16 cellular contexts compared by ENCODE assay signal in the genomic region with DNA sequence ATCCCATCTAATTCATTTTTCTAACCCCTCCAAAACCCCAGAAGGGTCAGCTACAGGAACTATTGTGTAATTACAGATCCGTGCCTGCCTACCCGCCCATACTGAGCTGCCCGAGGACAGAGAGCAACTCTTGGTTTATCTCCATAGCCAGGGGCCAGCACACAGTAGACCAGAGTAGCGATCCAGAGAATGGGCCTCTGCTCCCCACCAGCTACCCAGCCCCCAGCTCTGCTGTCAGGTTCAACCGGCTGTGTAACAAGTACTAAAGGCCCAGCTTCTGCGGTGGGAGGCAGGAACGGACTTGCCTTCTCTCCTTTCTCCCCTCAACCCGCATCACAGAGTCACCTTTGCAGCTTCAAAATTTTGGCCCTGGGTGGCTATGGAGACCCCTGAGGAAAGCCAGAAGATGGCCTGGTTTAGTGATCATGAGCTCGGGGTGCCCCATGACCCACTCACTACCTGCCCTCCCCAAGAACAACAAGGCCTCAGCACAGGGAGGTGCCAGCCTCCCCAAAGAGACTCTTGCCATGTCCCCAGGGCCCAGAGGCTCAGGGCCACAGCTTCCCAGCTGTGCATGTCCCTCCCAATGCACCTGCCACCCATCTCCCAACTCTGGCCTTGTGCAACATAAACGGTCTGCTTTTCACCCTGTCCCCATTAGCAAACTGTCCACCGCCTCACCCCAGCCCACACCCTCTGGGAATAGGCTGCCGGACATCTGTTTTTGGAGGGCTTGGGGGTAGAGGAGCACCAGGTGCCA. TPM values are rescaled to one million over a fixed set of nuclear protein-coding genes. Genes with fewer than 3 reads are reported as not detected.
DNase-seq lines count a peak whose midpoint lies in the region; ATAC-seq and TF ChIP-seq lines count a peak whose summit lies in the region.
"Had no signal": no experiment of that assay in that cellular context is flagged by ENCODE, and none has a peak within 500 bp of the region (broad histone marks: within the 10 kb centered on the region; RNA-seq: fewer than 3 reads in every experiment).

No MANE protein-coding gene starts in this region.

- WGBS in aorta, 2 donors: 73 to 77% methylated on average over 12 of the region's 12 CpGs

- H3K27me3 Mint-ChIP-seq in natural killer cell treated with Interleukin-12 subunit alpha and Interleukin-12 subunit beta and Interleukin-15 and Interleukin-18, amount 100 ng/mL, for 72 hours: no peaks in the 10 kb centered on the region
- no peaks in the 10 kb centered on the region for H3K27me3 Mint-ChIP-seq in effector memory CD8-positive, alpha-beta T cell

- H3K27ac ChIP-seq in left ventricle myocardium inferior (replicated peaks) (peak overlapping the region; percentile 16), cingulate gyrus (ENCODE audit: low read depth, low read length) (peak overlapping the region; percentile 76), aorta (ENCODE audit: low read depth in 1 of 2, low read length in 2 of 2) (no peak overlapping the region)
- H3K27ac ChIP-seq: vagina had no signal

- TF ChIP-seq CTCF in left ventricle myocardium inferior (IDR thresholded peaks at IDR 0.05; ENCODE audit: borderline replicate concordance): no peak

- ATAC-seq in left cardiac atrium (no peak), aorta (ENCODE audit: low FRiP score) (no peak), left colon (no peak), GM21528 (IDR thresholded peaks at IDR 0.05; ENCODE audit: low FRiP score, unreplicated experiment) (no peak)
- no peak for ATAC-seq in natural killer cell treated with Interleukin-12 subunit alpha and Interleukin-12 subunit beta and Interleukin-15 and Interleukin-18, amount 100 ng/mL, for 72 hours
- no peak for ATAC-seq in effector memory CD8-positive, alpha-beta T cell (replicated peaks)
- ATAC-seq: heart left ventricle had no signal

- no peaks in the 10 kb centered on the region for H3K9me3 Mint-ChIP-seq in natural killer cell treated with Interleukin-12 subunit alpha and Interleukin-12 subunit beta and Interleukin-15 and Interleukin-18, amount 100 ng/mL, for 72 hours
- H3K9me3 Mint-ChIP-seq in effector memory CD8-positive, alpha-beta T cell: no peaks in the 10 kb centered on the region

- peaks cover 19% of the 10 kb centered on the region for H3K36me3 Mint-ChIP-seq in natural killer cell treated with Interleukin-12 subunit alpha and Interleukin-12 subunit beta and Interleukin-15 and Interleukin-18, amount 100 ng/mL, for 72 hours
- H3K36me3 Mint-ChIP-seq in effector memory CD8-positive, alpha-beta T cell (ENCODE audit: insufficient read depth): peaks cover 41% of the 10 kb centered on the region

- H3K4me1 Mint-ChIP-seq in natural killer cell treated with Interleukin-12 subunit alpha and Interleukin-12 subunit beta and Interleukin-15 and Interleukin-18, amount 100 ng/mL, for 72 hours (ENCODE audit: low read depth in 2 of 2): peaks cover 41 to 43% of the 10 kb centered on the region in 2 donors
- peaks cover 45 to 46% of the 10 kb centered on the region in 2 donors for H3K4me1 Mint-ChIP-seq in effector memory CD8-positive, alpha-beta T cell (ENCODE audit: low read depth in 2 of 2)

- H3K27ac Mint-ChIP-seq in natural killer cell treated with Interleukin-12 subunit alpha and Interleukin-12 subunit beta and Interleukin-15 and Interleukin-18, amount 100 ng/mL, for 72 hours: peak overlapping the region in 1 of 2 donors; percentile 10
- H3K27ac Mint-ChIP-seq in effector memory CD8-positive, alpha-beta T cell: peak overlapping the region in 1 of 2 donors; percentile 70

- H3K36me3 ChIP-seq in left ventricle myocardium inferior (peaks cover 45% of the 10 kb centered on the region), aorta (ENCODE audit: control insufficient read depth in 1 of 2, insufficient read depth in 2 of 2, low read length in 1 of 2) (peaks cover 0 to 6% of the 10 kb centered on the region in 2 donors)

- H3K4me3 Mint-ChIP-seq in natural killer cell treated with Interleukin-12 subunit alpha and Interleukin-12 subunit beta and Interleukin-15 and Interleukin-18, amount 100 ng/mL, for 72 hours: no peak overlapping the region
- no peak overlapping the region for H3K4me3 Mint-ChIP-seq in effector memory CD8-positive, alpha-beta T cell

- H3K9me3 ChIP-seq in left ventricle myocardium inferior (replicated peaks) (no peaks in the 10 kb centered on the region), aorta (ENCODE audit: control insufficient read depth, low read length) (no peaks in the 10 kb centered on the region)
- H3K9me3 ChIP-seq: heart left ventricle, vagina had no signal

- DNase-seq in left ventricle myocardium inferior: no peak
- DNase-seq in left cardiac atrium: no peak
- peak; percentile 53 for DNase-seq in natural killer cell treated with Interleukin-12 subunit alpha and Interleukin-12 subunit beta and Interleukin-15 and Interleukin-18, amount 100 ng/mL, for 72 hours (ENCODE audit: low spot score)
- DNase-seq in aorta: peak; percentile 37 to 38
- DNase-seq in effector memory CD8-positive, alpha-beta T cell: no peak
- DNase-seq in left colon: no peak
- DNase-seq: activated CD4-positive, alpha-beta T cell treated with anti-CD3 and anti-CD28 coated beads for 48 hours; activated gamma-delta T cell; DMS53; erythroblast had no signal

- intact Hi-C loops in left ventricle myocardium inferior (cut with micrococcal nuclease): no loop called here
- intact Hi-C loops in left cardiac atrium (cut with DNase I): no loop called here
- intact Hi-C loops in aorta (cut with DNase I): loop anchor here in 1 of 2 donors (10.0 kb wide), 1 partner anchor 238 kb away; no protein-coding TSS in a partner anchor
- intact Hi-C loops in left colon (cut with DNase I, micrococcal nuclease): no loop called here

- H3K27me3 ChIP-seq in left ventricle myocardium inferior (ENCODE audit: low read depth): no peaks in the 10 kb centered on the region
- no peaks in the 10 kb centered on the region for H3K27me3 ChIP-seq in aorta (ENCODE audit: control insufficient read depth in 1 of 2, insufficient read depth in 2 of 2, low read length in 1 of 2)
- H3K27me3 ChIP-seq: heart left ventricle, vagina had no signal

- peaks cover 56% of the 10 kb centered on the region for H3K4me1 ChIP-seq in left ventricle myocardium inferior
- peaks cover 0 to 4% of the 10 kb centered on the region in 2 donors for H3K4me1 ChIP-seq in aorta (ENCODE audit: control insufficient read depth in 1 of 2, insufficient read depth in 2 of 2, low read length in 2 of 2)

- H3K4me3 ChIP-seq in left ventricle myocardium inferior (no peak overlapping the region), aorta (ENCODE audit: low read length in 2 of 2) (no peak overlapping the region)
- H3K4me3 ChIP-seq: heart left ventricle, lung, vagina had no signal

RNA-seq across cellular contexts. Expression of a gene that starts 5.7 kb away (rescaled TPM):
- total RNA-seq in left ventricle myocardium inferior (294 TPM), left cardiac atrium (100 to 1,000 TPM; 229 to 241 TPM), aorta (100 to 1,000 TPM; 212 to 237 TPM), left colon (100 to 1,000 TPM; 250 to 278 TPM)
- 100 to 1,000 TPM; 305 to 309 TPM for total RNA-seq in natural killer cell treated with Interleukin-12 subunit alpha and Interleukin-12 subunit beta and Interleukin-15 and Interleukin-18, amount 100 ng/mL, for 72 hours
- 100 to 1,000 TPM; 197 to 240 TPM for polyA plus RNA-seq in aorta

RNA-seq across cellular contexts. Expression of a gene that starts 18.0 kb away (rescaled TPM):
- 3.7 TPM for total RNA-seq in left ventricle myocardium inferior
- 10 to 100 TPM in 1 of 2 donors, 1 to 10 TPM in 1; 5.5 to 14.8 TPM for total RNA-seq in left cardiac atrium
- total RNA-seq in natural killer cell treated with Interleukin-12 subunit alpha and Interleukin-12 subunit beta and Interleukin-15 and Interleukin-18, amount 100 ng/mL, for 72 hours: 1 to 10 TPM in 1 of 2 donors, under 1 TPM in 1; 0.31 to 1.7 TPM
- total RNA-seq in aorta: 10 to 100 TPM; 70.4 to 70.8 TPM
- 100 to 1,000 TPM in 1 of 2 donors, 10 to 100 TPM in 1; 17.3 to 119 TPM for polyA plus RNA-seq in aorta
- 1 to 10 TPM in 1 of 2 donors, under 1 TPM in 1; 0.58 to 1.6 TPM for total RNA-seq in left colon
- total RNA-seq: occipital lobe had no signal

RNA-seq across cellular contexts. Expression of a gene that starts 29.1 kb away (rescaled TPM):
- total RNA-seq in left ventricle myocardium inferior: not detected
- 1 to 10 TPM in 1 of 2 donors, not detected in 1; 5.2 TPM for total RNA-seq in left cardiac atrium
- 1 to 10 TPM in 1 of 2 donors, not detected in 1; 3.0 TPM for total RNA-seq in natural killer cell treated with Interleukin-12 subunit alpha and Interleukin-12 subunit beta and Interleukin-15 and Interleukin-18, amount 100 ng/mL, for 72 hours
- 1 to 10 TPM; 3.0 to 4.5 TPM for total RNA-seq in aorta
- not detected for polyA plus RNA-seq in aorta
- not detected for total RNA-seq in left colon
- total RNA-seq: heart left ventricle, lung, occipital lobe, vagina had no signal
- polyA plus RNA-seq: heart left ventricle, lung had no signal

RNA-seq across cellular contexts. Expression of a gene that starts 54.1 kb away (rescaled TPM):
- 18.3 TPM for total RNA-seq in left ventricle myocardium inferior
- 10 to 100 TPM; 15.1 to 15.4 TPM for total RNA-seq in left cardiac atrium
- under 1 TPM in 1 of 2 donors, not detected in 1; 0.36 TPM for total RNA-seq in natural killer cell treated with Interleukin-12 subunit alpha and Interleukin-12 subunit beta and Interleukin-15 and Interleukin-18, amount 100 ng/mL, for 72 hours
- total RNA-seq in aorta: 100 to 1,000 TPM in 1 of 2 donors, 10 to 100 TPM in 1; 84.1 to 216 TPM
- polyA plus RNA-seq in aorta: 10 to 100 TPM; 24.4 to 47.0 TPM
- total RNA-seq in left colon: 1 to 10 TPM; 1.1 to 7.8 TPM

Comparison
In these comparisons a context has a peak if more than half of its experiments do, and no peak if none do; other contexts are left out.
1. DNase-seq: peak in natural killer cell treated with Interleukin-12 subunit alpha and Interleukin-12 subunit beta and Interleukin-15 and Interleukin-18, amount 100 ng/mL, for 72 hours (single experiment) and aorta (2 of 2); none in left ventricle myocardium inferior (single experiment), left cardiac atrium (single experiment), effector memory CD8-positive, alpha-beta T cell (0 of 3) and left colon (0 of 2).
2. H3K27ac ChIP-seq: peak in left ventricle myocardium inferior (single experiment) and cingulate gyrus (single experiment); none in aorta (0 of 2).
3. RNA of a gene that starts 18.0 kb away (total RNA-seq): 70.4 to 70.8 TPM in aorta; 5.5 to 14.8 TPM in left cardiac atrium, 3.7 TPM in left ventricle myocardium inferior (single experiment), 0.31 to 1.7 TPM in natural killer cell treated with Interleukin-12 subunit alpha and Interleukin-12 subunit beta and Interleukin-15 and Interleukin-18, amount 100 ng/mL, for 72 hours and 0.58 to 1.6 TPM in left colon; every median in the first group is over 4 times any median in the second.